ENCODE assay signal across 19 cellular contexts in the genomic region with DNA sequence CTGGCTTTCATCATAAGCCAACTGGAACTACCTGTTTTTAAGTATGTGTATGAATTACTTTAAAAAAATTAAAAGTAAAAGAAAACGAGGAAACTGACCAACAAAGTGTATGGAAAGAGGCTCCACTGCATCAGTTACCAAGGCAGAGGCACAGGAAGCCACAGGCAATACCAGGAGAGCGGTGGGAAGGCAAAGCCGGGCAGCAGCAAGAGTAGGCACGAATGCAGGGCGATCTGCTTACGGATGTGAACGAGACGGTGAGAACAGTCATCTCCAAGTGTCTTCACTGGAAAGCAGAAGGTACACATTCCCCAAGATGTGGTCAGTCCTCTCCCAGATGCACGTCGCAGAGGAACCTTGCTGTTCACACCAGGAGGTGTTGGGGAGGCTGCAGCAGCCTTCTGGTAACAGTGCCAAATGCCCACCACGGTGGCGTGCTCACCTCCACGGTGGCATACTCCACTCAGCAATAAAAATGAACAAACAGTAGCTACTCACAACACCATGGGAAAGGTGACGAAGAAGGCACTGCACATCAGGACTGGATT. TPM values are rescaled to one million over a fixed set of nuclear protein-coding genes. Genes with fewer than 3 reads are reported as not detected.
A peak's percentile ranks its signal among the peaks of the same experiment; 100 is the strongest.
DNase-seq lines count a peak whose midpoint lies in the region; ATAC-seq, FAIRE-seq and TF ChIP-seq lines count a peak whose summit lies in the region.
"Had no signal": no experiment of that assay in that cellular context is flagged by ENCODE, and none has a peak within 500 bp of the region (broad histone marks: within the 10 kb centered on the region; RNA-seq: fewer than 3 reads in every experiment).

No MANE protein-coding gene starts in this region.

- H3K27me3 ChIP-seq in right atrium auricular region (no peaks in the 10 kb centered on the region), adrenal gland (no peaks in the 10 kb centered on the region), spleen (replicated peaks in 1 of 7) (no peaks in the 10 kb centered on the region)
- H3K27me3 ChIP-seq: MG63 had no signal

- intact Hi-C loops in Right ventricle myocardium superior (cut with DNase I) (no loop called here), adrenal gland (cut with DNase I) (no loop called here), spleen (cut with DNase I; ENCODE audit: low total_unique reads) (no loop called here)

- H3K9me3 ChIP-seq in right atrium auricular region = peaks cover 0 to 18% of the 10 kb centered on the region in 2 donors
- H3K9me3 ChIP-seq in adrenal gland (replicated peaks in 1 of 3) = no peaks in the 10 kb centered on the region
- H3K9me3 ChIP-seq in spleen = peaks cover 0 to 22% (median 17%) of the 10 kb centered on the region in 8 donors

- TF ChIP-seq CTCF in right atrium auricular region (IDR thresholded peaks at IDR 0.05) = no peak
- no peak for TF ChIP-seq CTCF in adrenal gland (IDR thresholded peaks at IDR 0.05)
- no peak for TF ChIP-seq CTCF in spleen (IDR thresholded peaks at IDR 0.05 in 8 of 11, conservative IDR thresholded peaks at IDR 0.05 in 3 of 11)

- no peak overlapping the region for H3K27ac ChIP-seq in right atrium auricular region
- no peak overlapping the region for H3K27ac ChIP-seq in adrenal gland
- H3K27ac ChIP-seq in spleen = no peak overlapping the region
- H3K27ac ChIP-seq: PC-9 had no signal

- ATAC-seq in Right ventricle myocardium superior (ENCODE audit: poor library complexity) = no peak
- ATAC-seq: GM23338 had no signal

- TF ChIP-seq POLR2A in adrenal gland (IDR thresholded peaks at IDR 0.05) = no peak
- no peak for TF ChIP-seq POLR2A in spleen (IDR thresholded peaks at IDR 0.05)

- H3K4me1 ChIP-seq in right atrium auricular region (peaks cover 0 to 11% of the 10 kb centered on the region in 2 donors), adrenal gland (replicated peaks in 1 of 2) (peaks cover 23 to 42% of the 10 kb centered on the region in 2 donors), spleen (peaks cover 8 to 54% (median 30%) of the 10 kb centered on the region in 6 donors)

- H3K4me3 ChIP-seq in right atrium auricular region (no peak overlapping the region), adrenal gland (no peak overlapping the region), spleen (no peak overlapping the region)
- H3K4me3 ChIP-seq: GM23338, MG63, PC-9 had no signal

- H3K36me3 ChIP-seq in right atrium auricular region (peaks cover 6% of the 10 kb centered on the region), adrenal gland (replicated peaks in 1 of 2) (peaks cover 0 to 7% of the 10 kb centered on the region in 2 donors), spleen (peaks cover 0 to 72% (median 14%) of the 10 kb centered on the region in 6 donors)

- DNase-seq in Right ventricle myocardium superior (peak; percentile 20), right atrium auricular region (ENCODE audit: low spot score) (no peak), adrenal gland (peak in 4 of 7 donors; percentile 5 to 46 (median 13)), mesenteric fat pad (ENCODE audit: low spot score) (peak; percentile 59), spleen (peak; percentile 34), NCI-H69 (lab: John Stamatoyannopoulos, UW) (no peak), frontal cortex (ENCODE audit: low spot score in 2 of 2) (no peak), NCI-H510A (lab: John Stamatoyannopoulos, UW) (no peak)
- DNase-seq: ACHN; CD4-positive, alpha-beta memory T cell; DND-41; GDM1; MG63; NCI-H1105; NCI-H1694 treated with DMSO at 0.1 percent for 48 hours; NCI-H748 treated with DMSO at 0.1 percent for 48 hours; PC-9 had no signal

- FAIRE-seq in frontal cortex (lab: Jason Lieb, UNC) = no peak
- FAIRE-seq: GM12892 had no signal

- 91 to 95% (median 92%) methylated on average over 13 to 14 of the region's 14 CpGs for WGBS in adrenal gland, 4 donors
- 89 to 98% (median 92%) methylated on average over 14 of the region's 14 CpGs for WGBS in spleen, 5 donors

RNA-seq across cellular contexts. Expression of a gene that starts 43.1 kb away (rescaled TPM):
- 35.1 TPM for total RNA-seq in Right ventricle myocardium superior
- total RNA-seq in right atrium auricular region = 10 to 100 TPM; 19.0 to 25.8 TPM
- 100 to 1,000 TPM in 6 of 8 donors, 10 to 100 TPM in 2; 74.5 to 262 (median 149) TPM for total RNA-seq in adrenal gland
- polyA plus RNA-seq in adrenal gland = 10 to 100 TPM; 20.5 to 40.0 (median 35.1) TPM
- total RNA-seq in mesenteric fat pad = 38.4 TPM
- 10 to 100 TPM; 52.2 to 99.5 (median 66.7) TPM for total RNA-seq in spleen
- 10 to 100 TPM in 1 of 3 donors, 1 to 10 TPM in 2; 7.2 to 24.7 (median 9.2) TPM for polyA plus RNA-seq in spleen
- 51.8 TPM for total RNA-seq in frontal cortex

Comparison
In these comparisons a context has a peak if more than half of its experiments do, and no peak if none do; other contexts are left out.
1. DNase-seq: peak in Right ventricle myocardium superior (single experiment), adrenal gland (4 of 7), mesenteric fat pad (single experiment) and spleen (single experiment); none in right atrium auricular region (single experiment), NCI-H69 (single experiment), frontal cortex (0 of 2) and NCI-H510A (single experiment).